1 cellular context compared by ENCODE assay signal in the genomic region with DNA sequence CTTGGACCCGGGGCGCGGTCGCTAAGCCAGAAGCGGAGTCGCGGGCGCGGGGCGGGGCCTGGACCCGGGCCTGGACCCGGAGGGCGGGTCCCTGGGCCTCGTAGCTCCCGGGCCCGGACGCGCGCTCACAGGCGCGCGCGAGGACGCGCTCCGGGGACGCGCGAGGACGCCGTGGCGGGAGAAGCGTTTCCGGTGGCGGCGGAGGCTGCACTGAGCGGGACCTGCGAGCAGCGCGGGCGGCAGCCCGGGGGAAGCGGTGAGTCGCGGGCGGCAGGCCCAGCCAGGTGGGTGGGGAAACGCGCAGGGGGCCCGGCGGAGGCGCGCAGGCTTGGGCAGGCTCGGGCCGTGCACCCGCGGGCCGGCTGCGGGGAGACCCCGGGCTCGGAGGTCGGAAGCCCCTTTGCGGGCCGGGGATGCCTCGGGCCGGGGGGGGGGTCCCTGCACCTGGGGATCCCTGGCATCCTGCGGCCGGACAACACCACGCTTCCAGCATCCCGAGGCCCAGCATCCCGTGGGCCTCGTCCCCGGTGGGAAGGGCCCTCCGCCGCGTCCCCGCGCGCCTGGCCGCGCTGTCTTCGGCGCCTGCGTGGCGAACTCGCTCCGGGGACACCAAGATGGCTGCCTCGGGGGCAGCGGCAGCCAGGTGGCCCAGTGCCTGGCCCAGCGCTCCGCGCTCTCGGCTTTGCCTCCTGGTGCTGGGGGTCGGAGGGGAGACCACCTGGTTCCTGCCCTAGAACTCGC.
TF ChIP-seq lines count a peak whose summit lies in the region.

Gene SFXN1, plus strand, starts transcription at position 177 of the 741 bp plus-strand sequence. CDS start 13,544 bp downstream, outside the sequence.

TF ChIP-seq in IMR-90, 13 proteins besides CTCF, POLR2A, EP300 and RAD21 (continued from another document):
- TF ChIP-seq, protein P1, sequence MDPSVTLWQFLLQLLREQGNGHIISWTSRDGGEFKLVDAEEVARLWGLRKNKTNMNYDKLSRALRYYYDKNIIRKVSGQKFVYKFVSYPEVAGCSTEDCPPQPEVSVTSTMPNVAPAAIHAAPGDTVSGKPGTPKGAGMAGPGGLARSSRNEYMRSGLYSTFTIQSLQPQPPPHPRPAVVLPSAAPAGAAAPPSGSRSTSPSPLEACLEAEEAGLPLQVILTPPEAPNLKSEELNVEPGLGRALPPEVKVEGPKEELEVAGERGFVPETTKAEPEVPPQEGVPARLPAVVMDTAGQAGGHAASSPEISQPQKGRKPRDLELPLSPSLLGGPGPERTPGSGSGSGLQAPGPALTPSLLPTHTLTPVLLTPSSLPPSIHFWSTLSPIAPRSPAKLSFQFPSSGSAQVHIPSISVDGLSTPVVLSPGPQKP (IDR thresholded peaks at IDR 0.05; ENCODE audit: borderline replicate concordance, low read depth, low read length), result no peak
- no peak for TF ChIP-seq FOS (IDR thresholded peaks at IDR 0.05; ENCODE audit: low read depth, low read length)
TF ChIP-seq in IMR-90: peak in this region for 2.
